ENCODE assay signal across 22 cellular contexts in the genomic region with DNA sequence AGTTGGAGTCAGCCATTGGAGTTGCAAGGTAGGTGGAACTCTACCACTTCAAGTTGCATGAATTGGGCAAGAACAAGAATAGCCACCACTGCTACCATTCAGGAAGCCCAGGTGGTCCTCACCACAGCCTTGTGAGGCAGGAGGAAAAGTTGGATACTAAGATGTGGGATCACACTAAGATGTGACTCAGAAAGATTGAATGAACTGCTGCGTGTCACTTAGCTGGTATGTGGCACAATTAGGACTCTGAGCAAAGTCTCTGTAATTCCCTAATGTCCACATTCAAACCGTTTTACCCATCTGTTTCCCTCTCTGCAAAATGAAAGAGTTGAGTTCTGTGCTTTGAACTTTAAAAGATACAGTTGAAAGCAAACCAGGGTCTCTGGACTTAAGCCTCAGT. TPM values are rescaled to one million over a fixed set of nuclear protein-coding genes. Genes with fewer than 3 reads are reported as not detected.
A peak's percentile ranks its signal among the peaks of the same experiment; 100 is the strongest.
DNase-seq lines count a peak whose midpoint lies in the region; ATAC-seq, FAIRE-seq and TF ChIP-seq lines count a peak whose summit lies in the region.
"Had no signal": no experiment of that assay in that cellular context is flagged by ENCODE, and none has a peak within 500 bp of the region (broad histone marks: within the 10 kb centered on the region; RNA-seq: fewer than 3 reads in every experiment).

No MANE protein-coding gene starts in this region.

- no peak for ATAC-seq in upper lobe of left lung (ENCODE audit: low FRiP score in 2 of 2)
- ATAC-seq: A549, Panc1 had no signal

- peak; percentile 68 for DNase-seq in AG10803 (ENCODE audit: low read depth)
- peak; percentile 41 for DNase-seq in HCEC 1CT
- DNase-seq in adipocyte (ENCODE audit: low read depth) = peak; percentile 3
- DNase-seq in myocyte (ENCODE audit: low read depth) = peak; percentile 37
- DNase-seq in upper lobe of left lung = no peak
- no peak for DNase-seq in NCI-H2107 treated with DMSO at 0.1 percent for 48 hours (lab: John Stamatoyannopoulos, UW; ENCODE audit: unreplicated experiment)
- no peak for DNase-seq in H54 (ENCODE audit: insufficient read length, low spot score)
- DNase-seq in activated effector memory CD4-positive, alpha-beta T cell treated with anti-CD3 and anti-CD28 coated beads, Interleukin-2, amount 50 U/mL, for 16 hours = no peak
- DNase-seq: Calu3; CD4-positive, alpha-beta T cell; KG1; MG63; NCI-H1105 treated with DMSO at 0.1 percent for 48 hours; NCI-H187 treated with DMSO at 0.1 percent for 48 hours; NCI-H2171; NCI-H446 treated with DMSO at 0.1 percent for 48 hours; NCI-H748 treated with DMSO at 0.1 percent for 48 hours; SHP77 treated with DMSO at 0.1 percent for 48 hours had no signal

- no peak for TF ChIP-seq CTCF in AG10803 (conservative IDR thresholded peaks at IDR 0.05; ENCODE audit: low read length)
- no peak for TF ChIP-seq CTCF in upper lobe of left lung (IDR thresholded peaks at IDR 0.05)

- no peak overlapping the region for H3K9ac ChIP-seq in adipocyte (ENCODE audit: low read length)

- H3K27me3 ChIP-seq in adipocyte (replicated peaks; ENCODE audit: control insufficient read depth, insufficient read depth, low read length) (no peaks in the 10 kb centered on the region), upper lobe of left lung (no peaks in the 10 kb centered on the region)
- H3K27me3 ChIP-seq: MG63 had no signal

- no peak for FAIRE-seq in H54 (lab: Jason Lieb, UNC)
- FAIRE-seq: A549 had no signal

- peaks cover 11% of the 10 kb centered on the region for H3K4me1 ChIP-seq in adipocyte (ENCODE audit: control insufficient read depth, insufficient read depth, low read length)
- no peaks in the 10 kb centered on the region for H3K4me1 ChIP-seq in upper lobe of left lung
- H3K4me1 ChIP-seq: A549, HAP-1 had no signal

- no peak for TF ChIP-seq EP300 in upper lobe of left lung (IDR thresholded peaks at IDR 0.05)

- no peaks in the 10 kb centered on the region for H3K9me3 ChIP-seq in adipocyte (ENCODE audit: control insufficient read depth, low read length)
- H3K9me3 ChIP-seq in upper lobe of left lung = no peaks in the 10 kb centered on the region
- H3K9me3 ChIP-seq: HAP-1, MG63 had no signal

- H3K27ac ChIP-seq in upper lobe of left lung = no peak overlapping the region
- H3K27ac ChIP-seq: A549, HL-60 had no signal

- H3K36me3 ChIP-seq in adipocyte (ENCODE audit: control insufficient read depth, insufficient read depth, low read length, severe bottlenecking) (no peaks in the 10 kb centered on the region), upper lobe of left lung (no peaks in the 10 kb centered on the region)
- H3K36me3 ChIP-seq: HAP-1, MG63 had no signal

- WGBS in upper lobe of left lung, 2 donors = 62 to 70% methylated on average over 2 of the region's 2 CpGs

- TF ChIP-seq POLR2A in upper lobe of left lung (IDR thresholded peaks at IDR 0.05) (no peak), H54 (IDR thresholded peaks at IDR 0.05; ENCODE audit: low read depth, low read length) (no peak)

- H3K4me3 ChIP-seq in AG10803 (ENCODE audit: low read length) (no peak overlapping the region), adipocyte (ENCODE audit: low read length) (no peak overlapping the region), upper lobe of left lung (no peak overlapping the region)
- H3K4me3 ChIP-seq: A549, HAP-1, MG63 had no signal

RNA-seq across cellular contexts. Expression of gene HS3ST3A1, which starts 44.7 kb away (rescaled TPM):
- 6.5 and 9.7 TPM in 2 replicates for total RNA-seq in myocyte
- polyA plus RNA-seq in myocyte (2012) = 3.5 TPM
- total RNA-seq in upper lobe of left lung = 10 to 100 TPM in 1 of 6 donors, 1 to 10 TPM in 5; 1.3 to 10.5 (median 2.2) TPM
- total RNA-seq: Calu3 had no signal
- polyA plus RNA-seq: A549 had no signal

Comparison
In these comparisons a context has a peak if more than half of its experiments do, and no peak if none do; other contexts are left out.
1. DNase-seq: peak in AG10803 (single experiment), HCEC 1CT (single experiment), adipocyte (single experiment) and myocyte (single experiment); none in upper lobe of left lung (0 of 2), NCI-H2107 treated with DMSO at 0.1 percent for 48 hours (single experiment), H54 (single experiment) and activated effector memory CD4-positive, alpha-beta T cell treated with anti-CD3 and anti-CD28 coated beads, Interleukin-2, amount 50 U/mL, for 16 hours (single experiment).